ENCODE assay signal across 8 cellular contexts in the genomic region with DNA sequence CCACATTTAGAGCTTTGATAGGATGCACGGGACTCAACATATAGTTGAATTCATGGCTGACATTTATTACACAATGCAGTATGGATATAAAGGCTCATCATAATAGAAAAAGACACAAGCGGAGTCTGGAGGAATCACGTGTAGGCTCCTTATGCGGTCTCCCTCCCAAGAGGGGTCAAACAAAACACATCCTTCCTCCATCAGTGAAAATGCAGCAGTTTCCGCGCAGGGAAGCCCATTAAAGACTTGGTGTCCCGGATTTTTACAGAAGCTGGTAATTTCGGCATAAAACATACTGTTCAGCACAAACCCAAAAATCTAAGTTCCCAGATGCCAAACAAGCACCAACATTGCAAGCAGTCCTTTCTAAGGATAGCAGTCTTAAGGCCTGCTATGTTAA. TPM values are rescaled to one million over a fixed set of nuclear protein-coding genes. Genes with fewer than 3 reads are reported as not detected.
DNase-seq lines count a peak whose midpoint lies in the region; TF ChIP-seq lines count a peak whose summit lies in the region.

No MANE protein-coding gene starts in this region.

- no peaks in the 10 kb centered on the region for H3K4me1 ChIP-seq in Caco-2

- TF ChIP-seq CTCF in Caco-2 (IDR thresholded peaks at IDR 0.05; ENCODE audit: insufficient read depth in 1 of 2, low read depth in 1 of 2, low read length in 1 of 2, severe bottlenecking in 1 of 2, unreplicated experiment in 1 of 2): no peak
- no peak for TF ChIP-seq CTCF in chondrocyte (IDR thresholded peaks at IDR 0.05)
- TF ChIP-seq CTCF in nephron progenitor cell (IDR thresholded peaks at IDR 0.05): no peak

- BruUV-seq in Caco-2 (replicated peaks; lab: Mats Ljungman, UMichigan): no TSS peak

- POLR2A ChIA-PET in Caco-2 (lab: Charles Lee): interaction anchor here (0.9 kb wide), 1 partner anchor 54 kb away, joined by 3 read pairs; a partner anchor contains a TSS

- H3K4me3 Mint-ChIP-seq in Caco-2 (ENCODE audit: unreplicated experiment) (peak overlapping the region; percentile 91), chondrocyte (ENCODE audit: unreplicated experiment) (peak overlapping the region; percentile 87), nephron progenitor cell (peak overlapping the region; percentile 98)

- intact Hi-C loops in Caco-2 (cut with micrococcal nuclease; ENCODE audit: unreplicated experiment): no loop called here

- H3K4me1 Mint-ChIP-seq in Caco-2 (ENCODE audit: low read depth, unreplicated experiment) (peaks cover 8% of the 10 kb centered on the region), chondrocyte (ENCODE audit: low read depth) (peaks cover 25% of the 10 kb centered on the region), nephron progenitor cell (peaks cover 31% of the 10 kb centered on the region)

- H3K9me3 ChIP-seq in Caco-2: no peaks in the 10 kb centered on the region
- no peaks in the 10 kb centered on the region for H3K9me3 ChIP-seq in MG63

- H3K27me3 Mint-ChIP-seq in Caco-2 (ENCODE audit: insufficient read depth, unreplicated experiment) (no peaks in the 10 kb centered on the region), chondrocyte (ENCODE audit: low read depth) (no peaks in the 10 kb centered on the region), nephron progenitor cell (ENCODE audit: low read depth, poor library complexity) (peaks cover 3% of the 10 kb centered on the region)

- H3K9me3 Mint-ChIP-seq in Caco-2 (ENCODE audit: unreplicated experiment) (no peaks in the 10 kb centered on the region), chondrocyte (ENCODE audit: low read depth) (no peaks in the 10 kb centered on the region), nephron progenitor cell (no peaks in the 10 kb centered on the region)

- H3K27me3 ChIP-seq in Caco-2 (replicated peaks; ENCODE audit: control insufficient read depth, insufficient read depth, low read length) (no peaks in the 10 kb centered on the region), MG63 (no peaks in the 10 kb centered on the region)

- no peaks in the 10 kb centered on the region for H3K36me3 ChIP-seq in Caco-2 (ENCODE audit: control insufficient read depth, insufficient read depth, low read length)
- peaks cover 3% of the 10 kb centered on the region for H3K36me3 ChIP-seq in MG63

- H3K36me3 Mint-ChIP-seq in Caco-2 (ENCODE audit: insufficient read depth, unreplicated experiment) (peaks cover 6% of the 10 kb centered on the region), chondrocyte (ENCODE audit: low read depth) (no peaks in the 10 kb centered on the region), nephron progenitor cell (ENCODE audit: low read depth) (peaks cover 10% of the 10 kb centered on the region)

- DNase-seq in Caco-2 (no peak), MG63 (peak; percentile 2), chondrocyte (ENCODE audit: low spot score) (no peak), nephron progenitor cell (no peak), GM19238 (ENCODE audit: insufficient read length, low spot score) (no peak), NCI-H1694 treated with DMSO at 0.1 percent for 48 hours (lab: John Stamatoyannopoulos, UW) (no peak)
- no peak for DNase-seq in stimulated activated CD4-positive, alpha-beta T cell treated with anti-CD3 and anti-CD28 coated beads, Interleukin-4, amount 100 ng/mL, for 1 hour
- DNase-seq in activated CD8-positive, alpha-beta memory T cell treated with anti-CD3 and anti-CD28 coated beads, Interleukin-2, amount 50 U/mL, for 48 hours: no peak

- no peak overlapping the region for H3K27ac Mint-ChIP-seq in Caco-2 (ENCODE audit: unreplicated experiment)
- peak overlapping the region; percentile 57 for H3K27ac Mint-ChIP-seq in chondrocyte (ENCODE audit: unreplicated experiment)
- no peak overlapping the region for H3K27ac Mint-ChIP-seq in nephron progenitor cell

- CTCF ChIA-PET in Caco-2 (lab: Charles Lee): no interaction called here

- peak overlapping the region; percentile 62 for H3K4me3 ChIP-seq in Caco-2 (ENCODE audit: low read depth, low read length)
- H3K4me3 ChIP-seq in MG63: peak overlapping the region; percentile 88

RNA-seq across cellular contexts. Expression of a gene that starts 1.1 kb away (rescaled TPM):
- 11.7 and 12.2 TPM in 2 replicates for total RNA-seq in Caco-2 (2022)
- 12.8 and 30.5 TPM in 2 replicates for total RNA-seq in MG63 (2014; rRNA removed; shearing (Covaris generic); ENCODE audit: low replicate concordance)
- 10.8 to 13.4 TPM (median 12.9 TPM) in 3 replicates for total RNA-seq in chondrocyte

RNA-seq across cellular contexts. Expression of a gene that starts 54.4 kb away (rescaled TPM):
- total RNA-seq in Caco-2 (2022) (93.1 and 94.6 TPM in 2 replicates), chondrocyte (35.0 to 45.0 TPM (median 35.5 TPM) in 3 replicates)
- total RNA-seq in MG63 (2014; rRNA removed; shearing (Covaris generic); ENCODE audit: low replicate concordance): 129 and 226 TPM in 2 replicates
